Comparison of ENCODE assay signal across 13 cellular contexts in genomic region chr4:127634181-127634580, GRCh38. TPM values are rescaled to one million over a fixed set of nuclear protein-coding genes. Genes with fewer than 3 reads are reported as not detected.
DNase-seq lines count a peak whose midpoint lies in the region; ATAC-seq, FAIRE-seq and TF ChIP-seq lines count a peak whose summit lies in the region.
"Had no signal": no experiment of that assay in that cellular context is flagged by ENCODE, and none has a peak within 500 bp of the region (broad histone marks: within the 10 kb centered on the region; RNA-seq: fewer than 3 reads in every experiment).

No MANE protein-coding gene starts in this region.

- H3K23ac ChIP-seq in IMR-90 (ENCODE audit: low read depth, low read length), result no peak overlapping the region

- H2BK20ac ChIP-seq in IMR-90 (ENCODE audit: low read depth, low read length), result no peak overlapping the region

- no peak for TF ChIP-seq RAD21 in IMR-90 (IDR thresholded peaks at IDR 0.05; ENCODE audit: low read length)

- ATAC-seq in IMR-90 (ENCODE audit: low read depth), result peak; percentile 58
- no peak for ATAC-seq in GM21717 (IDR thresholded peaks at IDR 0.05; ENCODE audit: unreplicated experiment)

- H3K14ac ChIP-seq in IMR-90 (replicated peaks; ENCODE audit: low read depth, low read length), result no peak overlapping the region

- in situ Hi-C loops in IMR-90 (cut with MboI; ENCODE audit: low sequenced_read_pairs), result no loop called here

- BruUV-seq in IMR-90 (replicated peaks; lab: Mats Ljungman, UMichigan), result no TSS peak

- H2AFZ ChIP-seq in IMR-90 (replicated peaks; ENCODE audit: low read length, poor library complexity), result no peak overlapping the region

- H2BK15ac ChIP-seq in IMR-90 (ENCODE audit: low read depth, low read length), result no peak overlapping the region

- TF ChIP-seq CTCF in AG04449 (IDR thresholded peaks at IDR 0.05; ENCODE audit: insufficient read depth, low read length, missing control alignments) (no peak), IMR-90 (conservative IDR thresholded peaks at IDR 0.05; ENCODE audit: low read depth, low read length) (no peak), bronchial epithelial cell (IDR thresholded peaks at IDR 0.05; ENCODE audit: insufficient read depth, low read length, severe bottlenecking) (no peak)

- H3K36me3 ChIP-seq in IMR-90 (ENCODE audit: control insufficient read depth, insufficient read depth, low read length) (no peaks in the 10 kb centered on the region), bronchial epithelial cell (ENCODE audit: control insufficient read depth, insufficient read depth, low read length) (no peaks in the 10 kb centered on the region)

- H2BK5ac ChIP-seq in IMR-90 (ENCODE audit: low read depth, low read length, poor library complexity, severe bottlenecking), result peak overlapping the region; percentile 90

- no peaks in the 10 kb centered on the region for H4K20me1 ChIP-seq in IMR-90 (ENCODE audit: insufficient read depth, low read length)

- POLR2A ChIA-PET in AG04449 (lab: Yijun Ruan, JAX) (no interaction called here), IMR-90 (lab: Charles Lee; ENCODE audit: unreplicated experiment) (interaction anchor here (1.1 to 1.7 kb wide), 2 partner anchors 10 kb away, joined by 3 to 7 read pairs; no protein-coding TSS in a partner anchor)

- CTCF ChIA-PET in AG04449 (lab: Yijun Ruan, JAX), result interaction anchor here (1.1 to 2.3 kb wide), 3 partner anchors 9 to 98 kb away, joined by 3 to 9 read pairs (median 5); no protein-coding TSS in a partner anchor
- CTCF ChIA-PET in IMR-90 (lab: Yijun Ruan, JAX), result interaction anchor here (0.9 kb wide), 1 partner anchor 12 kb away, joined by 5 read pairs; no protein-coding TSS in a partner anchor

- no peak overlapping the region; the same call in 1 of the 2 replicates for H3K27ac ChIP-seq in IMR-90 (ENCODE audit: insufficient read depth, low read length)
- H3K27ac ChIP-seq: testis had no signal

- H2BK120ac ChIP-seq in IMR-90 (ENCODE audit: low read depth, low read length), result no peak overlapping the region

- TF ChIP-seq POLR2A in IMR-90 (IDR thresholded peaks at IDR 0.05; ENCODE audit: low read depth, low read length), result no peak

- H3K18ac ChIP-seq in IMR-90 (ENCODE audit: low read depth, low read length), result no peak overlapping the region

- no CpG with 5 or more reads among the region's 3 CpGs for WGBS in IMR-90 (ENCODE audit: extremely low coverage in 2 of 2, insufficient read length in 1 of 2), 2 experiments

- H3K79me1 ChIP-seq in IMR-90 (ENCODE audit: low read depth in 1 of 2, low read length in 2 of 2), result peaks cover 10 to 13% of the 10 kb centered on the region in 2 experiments

- no peak overlapping the region for H4K91ac ChIP-seq in IMR-90 (ENCODE audit: insufficient read depth, low read depth, low read length)

- H2AK5ac ChIP-seq in IMR-90 (ENCODE audit: low read depth, low read length), result no peak overlapping the region

- H4K8ac ChIP-seq in IMR-90 (ENCODE audit: low read depth in 2 of 2, low read length in 2 of 2), result peak overlapping the region in 1 of 2 experiments; percentile 95; a peak in 1 of 4 replicates

- intact Hi-C loops in IMR-90 (cut with micrococcal nuclease), result no loop called here

- H2AK9ac ChIP-seq in IMR-90 (replicated peaks; ENCODE audit: low read depth, low read length, poor library complexity), result no peak overlapping the region

- dilution Hi-C loops in IMR-90 (cut with HindIII; ENCODE audit: low sequenced_read_pairs, unreplicated experiment), result no loop called here

- no peak overlapping the region; the same call in 1 of the 2 replicates for H3K4me2 ChIP-seq in IMR-90 (ENCODE audit: low read depth, low read length)

- H3K27me3 ChIP-seq in IMR-90 (ENCODE audit: control insufficient read depth, insufficient read depth, low read length) (no peaks in the 10 kb centered on the region), bronchial epithelial cell (ENCODE audit: control insufficient read depth, insufficient read depth, low read length) (no peaks in the 10 kb centered on the region)
- H3K27me3 ChIP-seq: testis had no signal

- H4K5ac ChIP-seq in IMR-90 (ENCODE audit: low read depth, low read length), result no peak overlapping the region

- peaks cover 2% of the 10 kb centered on the region; the same call in 1 of the 2 replicates for H3K4me1 ChIP-seq in IMR-90 (ENCODE audit: control insufficient read depth, insufficient read depth, low read length)
- H3K4me1 ChIP-seq: testis had no signal

- DNase-seq in AG04449 (ENCODE audit: low read depth, low spot score) (peak; percentile 87), IMR-90 (peak; percentile 92), bronchial epithelial cell (ENCODE audit: low read depth) (peak; percentile 26), myocyte (ENCODE audit: low read depth) (peak; percentile 49), NCI-H345 (lab: John Stamatoyannopoulos, UW) (no peak), putamen (ENCODE audit: low spot score) (no peak), COLO668 (lab: John Stamatoyannopoulos, UW; ENCODE audit: unreplicated experiment) (no peak)
- DNase-seq: activated CD4-positive, alpha-beta T cell treated with anti-CD3 and anti-CD28 coated beads, Interleukin-2, amount 50 U/mL, for 1 hour; KG1; NCI-H187; T-helper 9 cell; testis had no signal

- H3K9me3 ChIP-seq in IMR-90 (ENCODE audit: control insufficient read depth, insufficient read depth, low read length), result no peaks in the 10 kb centered on the region
- H3K9me3 ChIP-seq: testis had no signal

- H3K56ac ChIP-seq in IMR-90 (ENCODE audit: extremely low read depth, insufficient read depth, low read length), result no peak overlapping the region

- FAIRE-seq in bronchial epithelial cell (lab: Jason Lieb, UNC), result no peak

- H3K4me3 ChIP-seq in AG04449 (ENCODE audit: low read depth, low read length) (peak overlapping the region; percentile 77; the same call in 1 of the 2 replicates), IMR-90 (ENCODE audit: insufficient read depth, low read depth, low read length) (no peak overlapping the region), bronchial epithelial cell (ENCODE audit: low read depth, low read length) (no peak overlapping the region)

- H3K9ac ChIP-seq in IMR-90 (ENCODE audit: low read depth, low read length), result no peak overlapping the region

- no peaks in the 10 kb centered on the region for H3K9me1 ChIP-seq in IMR-90 (ENCODE audit: insufficient read depth, low read length)

- no peak overlapping the region for H3K4ac ChIP-seq in IMR-90 (ENCODE audit: low read depth, low read length)

TF ChIP-seq in IMR-90, 13 proteins besides CTCF, POLR2A, EP300 and RAD21:
- TF ChIP-seq RCOR1 (IDR thresholded peaks at IDR 0.05; ENCODE audit: insufficient replicate concordance, low read length) (no peak), CEBPB (IDR thresholded peaks at IDR 0.05; ENCODE audit: low read depth, low read length) (peak; percentile 52)
TF ChIP-seq in IMR-90: peak in this region for 1.

RNA-seq across cellular contexts. Expression of gene INTU, which starts 1.4 kb away (rescaled TPM):
- 10.8 and 12.5 TPM in 2 replicates for total RNA-seq in IMR-90 (2012; rRNA removed)
- 4.8 and 6.5 TPM in 2 replicates for polyA plus RNA-seq in IMR-90 (2012; rRNA removed)
- 0.40 and 0.57 TPM in 2 replicates for polyA plus RNA-seq in IMR-90 (2012; cell fraction: cytosol; rRNA removed)
- 12.4 and 58.0 TPM in 2 replicates for polyA plus RNA-seq in IMR-90 (2012; cell fraction: nucleus; rRNA removed; ENCODE audit: low replicate concordance)
- 3.9 and 6.7 TPM in 2 replicates for total RNA-seq in bronchial epithelial cell
- 8.8 and 12.7 TPM in 2 replicates for total RNA-seq in myocyte
- 2.7 TPM for polyA plus RNA-seq in myocyte (2012)

Comparison
In these comparisons a context has a peak if more than half of its experiments do, and no peak if none do; other contexts are left out.
1. DNase-seq: peak in AG04449 (single experiment), IMR-90 (single experiment), bronchial epithelial cell (single experiment) and myocyte (single experiment); none in NCI-H345 (single experiment), putamen (single experiment) and COLO668 (single experiment).